In the genomic region with DNA sequence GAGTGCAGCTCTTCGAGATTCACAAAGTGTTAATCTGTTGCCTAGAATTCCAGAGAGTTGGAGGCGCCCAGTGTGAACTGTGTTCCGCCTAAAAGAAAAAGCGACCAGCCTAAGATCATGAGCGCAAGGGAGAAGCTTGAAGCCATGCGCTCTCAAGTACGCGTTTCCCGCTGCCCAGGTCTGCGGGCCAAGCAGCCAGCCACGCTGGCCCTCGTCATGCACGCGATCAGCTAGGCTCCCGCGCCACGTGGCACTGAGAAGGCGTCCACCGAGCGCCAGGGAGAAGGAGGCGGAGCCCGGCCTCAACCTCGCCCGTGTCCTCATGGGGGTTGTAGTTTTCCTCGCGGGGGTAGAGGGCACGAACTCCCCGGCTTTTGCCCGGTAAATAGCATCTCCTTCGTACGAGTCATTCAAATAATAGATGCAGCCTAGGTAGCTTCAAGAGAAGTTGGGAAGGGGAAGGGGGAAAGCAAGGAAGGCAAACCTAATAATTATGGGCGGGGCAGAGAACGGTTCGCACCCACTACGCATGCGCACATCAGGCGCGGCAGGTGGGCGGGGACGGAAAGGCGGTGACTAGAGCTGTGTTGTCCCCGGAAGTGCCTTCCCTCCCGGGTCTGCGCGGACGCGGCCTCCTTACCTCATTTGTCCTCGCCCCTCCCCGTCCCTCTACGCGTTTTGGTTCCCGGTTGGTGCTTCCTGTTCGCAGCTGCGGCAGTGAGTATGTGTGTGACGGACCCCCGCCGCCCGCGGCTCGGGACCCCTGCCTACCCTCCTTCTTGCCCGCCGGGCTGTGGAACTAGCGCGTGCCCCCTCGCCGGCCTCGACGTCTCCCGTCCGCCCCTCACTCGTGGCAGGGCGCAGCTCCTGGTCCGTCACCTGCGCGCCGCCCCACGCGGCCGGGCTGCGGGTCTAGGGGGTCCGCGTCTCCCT, we compare ENCODE assay signal across 8 cellular contexts. TPM values are rescaled to one million over a fixed set of nuclear protein-coding genes. Genes with fewer than 3 reads are reported as not detected.
DNase-seq lines count a peak whose midpoint lies in the region; ATAC-seq and TF ChIP-seq lines count a peak whose summit lies in the region.

A gene (plus strand): TSS at position 668 of the 933 bp plus-strand sequence.

- H3K36me3 Mint-ChIP-seq in dendritic cell treated with granulocyte-macrophage colony-stimulating factor and Interleukin-4, amounts not matched to agents 40 ng/mL and 50 ng/mL, for 4 days (ENCODE audit: low read depth) = peaks cover 22% of the 10 kb centered on the region

- peaks cover 0 to 5% of the 10 kb centered on the region in 2 donors for H3K9me3 ChIP-seq in left lung

- peak; percentile 96 for ATAC-seq in GM19372 (IDR thresholded peaks at IDR 0.05; ENCODE audit: low read depth, unreplicated experiment)
- ATAC-seq in HG03558 (IDR thresholded peaks at IDR 0.05; ENCODE audit: extremely low read depth, unreplicated experiment) = peak; percentile 74
- ATAC-seq in left lung = peak; percentile 99

- H3K36me3 ChIP-seq in left lung = no peaks in the 10 kb centered on the region

- H3K27me3 Mint-ChIP-seq in dendritic cell treated with granulocyte-macrophage colony-stimulating factor and Interleukin-4, amounts not matched to agents 40 ng/mL and 50 ng/mL, for 4 days = no peaks in the 10 kb centered on the region

- peak within 1 kb of the TSS; percentile 82 to 83 for H3K4me3 ChIP-seq in left lung

- intact Hi-C loops in dendritic cell treated with granulocyte-macrophage colony-stimulating factor and Interleukin-4, amounts not matched to agents 40 ng/mL and 50 ng/mL, for 4 days (cut with micrococcal nuclease) = loop anchor here (1.0 kb wide), 1 partner anchor 41 kb away; no protein-coding TSS in a partner anchor
- intact Hi-C loops in left lung (cut with DNase I) = no loop called here

- H3K4me1 Mint-ChIP-seq in dendritic cell treated with granulocyte-macrophage colony-stimulating factor and Interleukin-4, amounts not matched to agents 40 ng/mL and 50 ng/mL, for 4 days (ENCODE audit: low read depth) = peaks cover 23% of the 10 kb centered on the region

- H3K9me3 Mint-ChIP-seq in dendritic cell treated with granulocyte-macrophage colony-stimulating factor and Interleukin-4, amounts not matched to agents 40 ng/mL and 50 ng/mL, for 4 days = no peaks in the 10 kb centered on the region

- H3K27me3 ChIP-seq in left lung = no peaks in the 10 kb centered on the region

- DNase-seq in C1 segment of cervical spinal cord (lab: John Stamatoyannopoulos, UW) (peak; percentile 65 to 99 (median 96)), NCI-H748 treated with DMSO at 0.1 percent for 48 hours (lab: John Stamatoyannopoulos, UW) (peak; percentile 91), left lung (peak; percentile 97 to 98)
- peak; percentile 95 to 97 for DNase-seq in activated CD4-positive, alpha-beta T cell treated with anti-CD3 and anti-CD28 coated beads, Interleukin-2, amount 50 U/mL, for 24 hours (ENCODE audit: low read depth in 1 of 2, low spot score in 1 of 2)
- peak; percentile 96 to 97 for DNase-seq in stimulated activated CD4-positive, alpha-beta T cell treated with anti-CD3 and anti-CD28 coated beads, Interleukin-2, amount 100 ng/mL, for 48 hours

- H3K4me1 ChIP-seq in left lung = peaks cover 3 to 26% of the 10 kb centered on the region in 2 donors

- H3K27ac ChIP-seq in left lung = peak within 1 kb of the TSS; percentile 90 to 95

- peak within 1 kb of the TSS; percentile 96 for H3K4me3 Mint-ChIP-seq in dendritic cell treated with granulocyte-macrophage colony-stimulating factor and Interleukin-4, amounts not matched to agents 40 ng/mL and 50 ng/mL, for 4 days

- no peak for TF ChIP-seq CTCF in left lung (IDR thresholded peaks at IDR 0.05)

- peak within 1 kb of the TSS; percentile 99 for H3K27ac Mint-ChIP-seq in dendritic cell treated with granulocyte-macrophage colony-stimulating factor and Interleukin-4, amounts not matched to agents 40 ng/mL and 50 ng/mL, for 4 days

RNA-seq across cellular contexts. Expression of the gene that starts here (rescaled TPM):
- 10 to 100 TPM; 16.0 to 18.6 TPM for total RNA-seq in left lung

Comparison
In these comparisons a context has a peak if more than half of its experiments do, and no peak if none do; other contexts are left out.
1. Peak in every context shown above with its lines: DNase-seq, ATAC-seq, H3K4me3 ChIP-seq and H3K27ac ChIP-seq.